Comparison of ENCODE assay signal across 21 cellular contexts in the genomic region with DNA sequence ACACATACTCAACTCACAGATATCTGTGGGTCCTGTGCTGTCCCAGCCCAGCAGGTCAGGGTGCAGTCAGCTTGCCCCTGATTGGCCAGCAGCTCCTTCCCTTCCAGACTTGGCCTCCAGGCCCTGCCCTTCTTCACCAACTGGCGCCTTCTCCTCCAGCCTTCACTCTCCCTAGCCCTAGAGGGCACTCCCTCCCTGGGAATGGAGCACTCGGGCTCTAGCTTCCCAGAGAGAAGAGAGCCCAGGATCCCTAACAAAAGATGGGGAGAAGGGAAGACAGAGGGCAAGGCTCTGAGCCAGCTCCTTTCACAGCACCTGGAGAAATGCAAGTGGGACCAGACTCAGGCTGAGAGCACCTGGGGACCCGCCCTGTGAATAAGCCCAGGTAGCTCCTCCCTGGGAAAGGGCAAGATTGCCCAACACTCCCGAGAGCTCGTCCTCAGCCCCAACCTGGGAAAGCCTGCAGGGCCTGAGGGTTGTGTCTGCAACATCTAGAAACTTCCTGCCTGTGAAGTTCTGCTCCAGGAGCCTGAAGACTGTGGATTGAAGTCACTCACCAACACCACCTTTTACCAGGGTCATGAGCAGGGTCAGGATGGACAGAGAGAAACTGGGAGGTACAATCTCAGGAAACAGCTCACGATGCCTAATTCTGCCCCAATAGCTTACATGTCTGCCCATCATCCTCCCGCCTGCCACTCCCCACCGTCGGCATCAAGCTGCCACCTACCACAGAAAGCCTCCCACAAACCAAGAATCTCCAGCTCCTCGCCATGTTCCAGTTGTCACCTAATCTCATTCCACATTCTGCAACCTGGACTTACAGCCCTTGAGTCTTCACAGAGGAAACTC. TPM values are rescaled to one million over a fixed set of nuclear protein-coding genes. Genes with fewer than 3 reads are reported as not detected.
DNase-seq lines count a peak whose midpoint lies in the region; TF ChIP-seq lines count a peak whose summit lies in the region.
"Had no signal": no experiment of that assay in that cellular context is flagged by ENCODE, and none has a peak within 500 bp of the region (broad histone marks: within the 10 kb centered on the region; RNA-seq: fewer than 3 reads in every experiment).

A gene with protein sequence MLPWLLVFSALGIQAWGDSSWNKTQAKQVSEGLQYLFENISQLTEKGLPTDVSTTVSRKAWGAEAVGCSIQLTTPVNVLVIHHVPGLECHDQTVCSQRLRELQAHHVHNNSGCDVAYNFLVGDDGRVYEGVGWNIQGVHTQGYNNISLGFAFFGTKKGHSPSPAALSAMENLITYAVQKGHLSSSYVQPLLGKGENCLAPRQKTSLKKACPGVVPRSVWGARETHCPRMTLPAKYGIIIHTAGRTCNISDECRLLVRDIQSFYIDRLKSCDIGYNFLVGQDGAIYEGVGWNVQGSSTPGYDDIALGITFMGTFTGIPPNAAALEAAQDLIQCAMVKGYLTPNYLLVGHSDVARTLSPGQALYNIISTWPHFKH (minus strand): TSS at position 331 of the 852 bp plus-strand sequence. CDS start 909 bp downstream, outside the sequence.

- H3K27me3 ChIP-seq in esophagus (ENCODE audit: control insufficient read depth in 1 of 2, insufficient read depth in 2 of 2, low read length in 2 of 2): no peaks in the 10 kb centered on the region
- H3K27me3 ChIP-seq in neutrophil: no peaks in the 10 kb centered on the region
- peaks cover 14% of the 10 kb centered on the region for H3K27me3 ChIP-seq in smooth muscle cell (ENCODE audit: low read depth)
- H3K27me3 ChIP-seq in dorsolateral prefrontal cortex: peaks cover 0 to 45% (median 14%) of the 10 kb centered on the region in 45 donors

- no peak within 1 kb of the TSS for H3K9ac ChIP-seq in smooth muscle cell (ENCODE audit: low read depth)

- 45% methylated on average over 10 of the region's 10 CpGs for WGBS in esophagus, 2 donors
- 56% methylated on average over 9 of the region's 10 CpGs for WGBS in smooth muscle cell (ENCODE audit: low lambda C conversion rate)

- TF ChIP-seq CTCF in neutrophil (IDR thresholded peaks at IDR 0.05) (no peak), smooth muscle cell (IDR thresholded peaks at IDR 0.05; ENCODE audit: borderline replicate concordance, insufficient read depth, poor library complexity, severe bottlenecking) (no peak), dorsolateral prefrontal cortex (IDR thresholded peaks at IDR 0.05 in 54 of 56, conservative IDR thresholded peaks at IDR 0.05 in 2 of 56; ENCODE audit: low read depth in 1 of 56, partially characterized antibody in 56 of 56) (no peak)

- H3K4me2 ChIP-seq in smooth muscle cell: no peak within 1 kb of the TSS
- H3K4me2 ChIP-seq: hepatocyte had no signal

- H3K4me3 ChIP-seq in esophagus (ENCODE audit: low read depth in 1 of 2, low read length in 2 of 2) (no peak within 1 kb of the TSS), neutrophil (ENCODE audit: low read depth in 1 of 2, low read length in 1 of 2) (no peak within 1 kb of the TSS), smooth muscle cell (no peak within 1 kb of the TSS), dorsolateral prefrontal cortex (no peak within 1 kb of the TSS)
- H3K4me3 ChIP-seq: hepatocyte had no signal

- no peaks in the 10 kb centered on the region for H4K20me1 ChIP-seq in smooth muscle cell (ENCODE audit: low read depth)

- H3K9me3 ChIP-seq in esophagus (ENCODE audit: control insufficient read depth in 2 of 2, insufficient read depth in 1 of 2, low read depth in 1 of 2, low read length in 1 of 2) (no peaks in the 10 kb centered on the region), neutrophil (no peaks in the 10 kb centered on the region), smooth muscle cell (replicated peaks; ENCODE audit: low read depth) (no peaks in the 10 kb centered on the region)

- intact Hi-C loops in dorsolateral prefrontal cortex (cut with DNase I): no loop called here

- no peaks in the 10 kb centered on the region for H3K79me2 ChIP-seq in smooth muscle cell (ENCODE audit: low read depth)
- H3K79me2 ChIP-seq: hepatocyte had no signal

- H2AFZ ChIP-seq in smooth muscle cell (ENCODE audit: low read depth): no peak within 1 kb of the TSS
- H2AFZ ChIP-seq: hepatocyte had no signal

- peak; percentile 32 for DNase-seq in NCI-H345 (lab: John Stamatoyannopoulos, UW)
- DNase-seq in NCI-H345 treated with DMSO at 0.1 percent for 48 hours (lab: John Stamatoyannopoulos, UW; ENCODE audit: unreplicated experiment): no peak
- DNase-seq in NCI-H69 (lab: John Stamatoyannopoulos, UW): peak; percentile 25
- DNase-seq in AG08396 (ENCODE audit: low spot score): no peak
- no peak for DNase-seq in smooth muscle cell (lab: John Stamatoyannopoulos, UW; ENCODE audit: unreplicated experiment)
- no peak for DNase-seq in dorsolateral prefrontal cortex
- DNase-seq: activated CD4-positive, CD25-positive, alpha-beta regulatory T cell; DMS53; effector CD4-positive, alpha-beta T cell; kidney glomerular epithelial cell; NCI-H1436 treated with DMSO at 0.1 percent for 48 hours; SIG-M5; T-helper 2 cell had no signal

- H3K27ac ChIP-seq in esophagus (ENCODE audit: low read depth in 2 of 2, low read length in 1 of 2): peak within 1 kb of the TSS; percentile 51 to 77
- peak within 1 kb of the TSS; percentile 10 for H3K27ac ChIP-seq in neutrophil
- H3K27ac ChIP-seq in smooth muscle cell (ENCODE audit: low read depth): no peak within 1 kb of the TSS
- H3K27ac ChIP-seq in dorsolateral prefrontal cortex: no peak within 1 kb of the TSS
- H3K27ac ChIP-seq: C4-2B, hepatocyte had no signal

- H3K4me1 ChIP-seq in esophagus (ENCODE audit: control insufficient read depth in 2 of 2, insufficient read depth in 2 of 2, low read length in 1 of 2) (peaks cover 0 to 18% of the 10 kb centered on the region in 2 donors), neutrophil (ENCODE audit: control insufficient read depth in 1 of 2, insufficient read depth in 1 of 2, low read depth in 1 of 2, low read length in 1 of 2) (peaks cover 66 to 72% of the 10 kb centered on the region in 2 experiments), smooth muscle cell (ENCODE audit: low read depth) (no peaks in the 10 kb centered on the region)

- no peaks in the 10 kb centered on the region for H3F3A ChIP-seq in smooth muscle cell (ENCODE audit: low read depth)

- no peaks in the 10 kb centered on the region for H3K36me3 ChIP-seq in esophagus (ENCODE audit: control insufficient read depth in 2 of 2, insufficient read depth in 2 of 2, low read length in 1 of 2)
- H3K36me3 ChIP-seq in neutrophil: no peaks in the 10 kb centered on the region
- no peaks in the 10 kb centered on the region for H3K36me3 ChIP-seq in smooth muscle cell (ENCODE audit: low read depth)

RNA-seq across cellular contexts. Expression of the gene that starts here (rescaled TPM):
- polyA plus RNA-seq in esophagus: 1 to 10 TPM; 3.1 to 3.3 TPM
- 0.54 and 1.1 TPM in 2 replicates for total RNA-seq in smooth muscle cell
- 0.43 and 0.64 TPM in 2 replicates for polyA plus RNA-seq in smooth muscle cell
- not detected for total RNA-seq in dorsolateral prefrontal cortex
- total RNA-seq: A172, hepatocyte, mesothelial cell of epicardium had no signal
- polyA plus RNA-seq: adipose tissue, hepatocyte, neural cell had no signal

Comparison
In these comparisons a context has a peak if more than half of its experiments do, and no peak if none do; other contexts are left out.
1. DNase-seq: peak in NCI-H345 (single experiment) and NCI-H69 (single experiment); none in NCI-H345 treated with DMSO at 0.1 percent for 48 hours (single experiment), AG08396 (single experiment), smooth muscle cell (single experiment) and dorsolateral prefrontal cortex (0 of 10).
2. H3K27ac ChIP-seq: peak in esophagus (2 of 2) and neutrophil (single experiment); none in smooth muscle cell (single experiment) and dorsolateral prefrontal cortex (0 of 59).